In genomic region chr11:121249039-121249663, GRCh38 we compare ENCODE assay signal across 8 cellular contexts. TPM values are rescaled to one million over a fixed set of nuclear protein-coding genes. Genes with fewer than 3 reads are reported as not detected.
DNase-seq lines count a peak whose midpoint lies in the region; ATAC-seq, FAIRE-seq and TF ChIP-seq lines count a peak whose summit lies in the region.

No MANE protein-coding gene starts in this region.

- TF ChIP-seq CTCF in activated CD8-positive, alpha-beta T cell treated with anti-CD3 and anti-CD28 coated beads for 36 hours (IDR thresholded peaks at IDR 0.05): peak; percentile 86

- POLR2A ChIA-PET in activated CD8-positive, alpha-beta T cell treated with anti-CD3 and anti-CD28 coated beads for 36 hours (lab: Charles Lee): no interaction called here
- POLR2A ChIA-PET in activated CD8-positive, alpha-beta T cell treated with anti-CD3 and anti-CD28 coated beads, Interleukin-2, amount 10 ng/mL, durations not matched to agents 7 days and 5 days (lab: Charles Lee): no interaction called here

- H3K36me3 Mint-ChIP-seq in activated CD8-positive, alpha-beta T cell treated with anti-CD3 and anti-CD28 coated beads for 36 hours (ENCODE audit: low read depth): no peaks in the 10 kb centered on the region
- no peaks in the 10 kb centered on the region for H3K36me3 Mint-ChIP-seq in activated CD8-positive, alpha-beta T cell treated with anti-CD3 and anti-CD28 coated beads, Interleukin-2, amount 10 ng/mL, durations not matched to agents 7 days and 5 days (ENCODE audit: low read depth)
- peaks cover 0 to 4% of the 10 kb centered on the region in 2 donors for H3K36me3 Mint-ChIP-seq in naive B cell

- no peaks in the 10 kb centered on the region for H3K9me3 Mint-ChIP-seq in activated CD8-positive, alpha-beta T cell treated with anti-CD3 and anti-CD28 coated beads for 36 hours
- no peaks in the 10 kb centered on the region for H3K9me3 Mint-ChIP-seq in activated CD8-positive, alpha-beta T cell treated with anti-CD3 and anti-CD28 coated beads, Interleukin-2, amount 10 ng/mL, durations not matched to agents 7 days and 5 days (ENCODE audit: insufficient read depth)
- peaks cover 0 to 14% (median 5%) of the 10 kb centered on the region in 7 donors for H3K9me3 Mint-ChIP-seq in naive B cell

- H3K27me3 Mint-ChIP-seq in activated CD8-positive, alpha-beta T cell treated with anti-CD3 and anti-CD28 coated beads for 36 hours: peaks cover 4% of the 10 kb centered on the region
- peaks cover 12% of the 10 kb centered on the region for H3K27me3 Mint-ChIP-seq in activated CD8-positive, alpha-beta T cell treated with anti-CD3 and anti-CD28 coated beads, Interleukin-2, amount 10 ng/mL, durations not matched to agents 7 days and 5 days (ENCODE audit: low read depth)
- H3K27me3 Mint-ChIP-seq in naive B cell: peaks cover 4 to 10% (median 9%) of the 10 kb centered on the region in 3 donors

- H3K4me1 Mint-ChIP-seq in activated CD8-positive, alpha-beta T cell treated with anti-CD3 and anti-CD28 coated beads for 36 hours (ENCODE audit: low read depth): peaks cover 5% of the 10 kb centered on the region
- peaks cover 2% of the 10 kb centered on the region for H3K4me1 Mint-ChIP-seq in activated CD8-positive, alpha-beta T cell treated with anti-CD3 and anti-CD28 coated beads, Interleukin-2, amount 10 ng/mL, durations not matched to agents 7 days and 5 days (ENCODE audit: low read depth)
- H3K4me1 Mint-ChIP-seq in naive B cell: peaks cover 0 to 4% (median 0%) of the 10 kb centered on the region in 3 donors

- DNase-seq in activated CD8-positive, alpha-beta T cell treated with anti-CD3 and anti-CD28 coated beads for 36 hours: peak; percentile 9
- no peak for DNase-seq in activated CD8-positive, alpha-beta T cell treated with anti-CD3 and anti-CD28 coated beads, Interleukin-2, amount 10 ng/mL, durations not matched to agents 7 days and 5 days
- DNase-seq in HS-5 (ENCODE audit: low read depth) (peak; percentile 14), RCC 7860 (ENCODE audit: low spot score) (peak; percentile 41), epithelial cell of prostate (ENCODE audit: low read depth, low spot score) (peak; percentile 40), naive B cell (peak; percentile 30), COLO668 (lab: John Stamatoyannopoulos, UW; ENCODE audit: unreplicated experiment) (no peak)

- FAIRE-seq in RCC 7860 (lab: Jason Lieb, UNC): peak; percentile 73

- intact Hi-C loops in activated CD8-positive, alpha-beta T cell treated with anti-CD3 and anti-CD28 coated beads for 36 hours (cut with micrococcal nuclease): loop anchor here (1.0 kb wide), 1 partner anchor 342 kb away; no protein-coding TSS in a partner anchor

- H3K4me3 Mint-ChIP-seq in activated CD8-positive, alpha-beta T cell treated with anti-CD3 and anti-CD28 coated beads for 36 hours: no peak overlapping the region
- no peak overlapping the region for H3K4me3 Mint-ChIP-seq in activated CD8-positive, alpha-beta T cell treated with anti-CD3 and anti-CD28 coated beads, Interleukin-2, amount 10 ng/mL, durations not matched to agents 7 days and 5 days
- no peak overlapping the region for H3K4me3 Mint-ChIP-seq in naive B cell

- H3K27ac Mint-ChIP-seq in activated CD8-positive, alpha-beta T cell treated with anti-CD3 and anti-CD28 coated beads for 36 hours: no peak overlapping the region
- no peak overlapping the region for H3K27ac Mint-ChIP-seq in activated CD8-positive, alpha-beta T cell treated with anti-CD3 and anti-CD28 coated beads, Interleukin-2, amount 10 ng/mL, durations not matched to agents 7 days and 5 days
- no peak overlapping the region for H3K27ac Mint-ChIP-seq in naive B cell

- H3K27ac ChIP-seq in epithelial cell of prostate: peak overlapping the region; percentile 56

- CTCF ChIA-PET in activated CD8-positive, alpha-beta T cell treated with anti-CD3 and anti-CD28 coated beads for 36 hours (lab: Charles Lee): interaction anchor here (2.8 kb wide), 1 partner anchor 342 kb away, joined by 13 read pairs; no protein-coding TSS in a partner anchor
- CTCF ChIA-PET in activated CD8-positive, alpha-beta T cell treated with anti-CD3 and anti-CD28 coated beads, Interleukin-2, amount 10 ng/mL, durations not matched to agents 7 days and 5 days (lab: Charles Lee): interaction anchor here (2.5 kb wide), 1 partner anchor 342 kb away, joined by 9 read pairs; no protein-coding TSS in a partner anchor

- peak; percentile 70 for ATAC-seq in activated CD8-positive, alpha-beta T cell treated with anti-CD3 and anti-CD28 coated beads for 36 hours
- ATAC-seq in activated CD8-positive, alpha-beta T cell treated with anti-CD3 and anti-CD28 coated beads, Interleukin-2, amount 10 ng/mL, durations not matched to agents 7 days and 5 days: no peak
- peak; percentile 61 to 68 for ATAC-seq in naive B cell (ENCODE audit: low read depth in 2 of 2)
- ATAC-seq in GM19455 (IDR thresholded peaks at IDR 0.05; ENCODE audit: unreplicated experiment): no peak

RNA-seq across cellular contexts. Expression of gene SC5D, which starts 43.4 kb away (rescaled TPM):
- total RNA-seq in activated CD8-positive, alpha-beta T cell treated with anti-CD3 and anti-CD28 coated beads for 36 hours: 10 to 100 TPM; 18.2 to 20.5 TPM
- total RNA-seq in activated CD8-positive, alpha-beta T cell treated with anti-CD3 and anti-CD28 coated beads, Interleukin-2, amount 10 ng/mL, durations not matched to agents 7 days and 5 days: 10 to 100 TPM; 18.9 to 21.6 TPM
- polyA plus RNA-seq in naive B cell (ENCODE audit: low read depth in 6 of 6): 10 to 100 TPM; 11.1 to 17.6 (median 14.9) TPM

Comparison
In these comparisons a context has a peak if more than half of its experiments do, and no peak if none do; other contexts are left out.
1. ATAC-seq: peak in activated CD8-positive, alpha-beta T cell treated with anti-CD3 and anti-CD28 coated beads for 36 hours (single experiment) and naive B cell (2 of 2); none in activated CD8-positive, alpha-beta T cell treated with anti-CD3 and anti-CD28 coated beads, Interleukin-2, amount 10 ng/mL, durations not matched to agents 7 days and 5 days (single experiment) and GM19455 (single experiment).
2. DNase-seq: peak in activated CD8-positive, alpha-beta T cell treated with anti-CD3 and anti-CD28 coated beads for 36 hours (single experiment), HS-5 (single experiment), RCC 7860 (single experiment), epithelial cell of prostate (single experiment) and naive B cell (single experiment); none in activated CD8-positive, alpha-beta T cell treated with anti-CD3 and anti-CD28 coated beads, Interleukin-2, amount 10 ng/mL, durations not matched to agents 7 days and 5 days (single experiment) and COLO668 (single experiment).